ENCODE assay signal across 9 cellular contexts in genomic region chr3:171457263-171458055, GRCh38. TPM values are rescaled to one million over a fixed set of nuclear protein-coding genes. Genes with fewer than 3 reads are reported as not detected.
A peak's percentile ranks its signal among the peaks of the same experiment; 100 is the strongest.
DNase-seq lines count a peak whose midpoint lies in the region; ATAC-seq and TF ChIP-seq lines count a peak whose summit lies in the region.
"Had no signal": no experiment of that assay in that cellular context is flagged by ENCODE, and none has a peak within 500 bp of the region (broad histone marks: within the 10 kb centered on the region; RNA-seq: fewer than 3 reads in every experiment).

No MANE protein-coding gene starts in this region.

- H3K4me3 ChIP-seq in brain microvascular endothelial cell (ENCODE audit: low read depth, low read length) (peak overlapping the region; percentile 79), lower lobe of right lung (peak overlapping the region; percentile 84), thoracic aorta (peak overlapping the region; percentile 88), Caco-2 (ENCODE audit: low read depth, low read length) (no peak overlapping the region)
- H3K4me3 ChIP-seq: SJSA1 had no signal

- H3K36me3 Mint-ChIP-seq in Caco-2 (ENCODE audit: insufficient read depth, unreplicated experiment): no peaks in the 10 kb centered on the region
- no peaks in the 10 kb centered on the region for H3K36me3 Mint-ChIP-seq in stimulated activated memory B cell treated with anti-CD40 and anti-IgM and Interleukin-4, amounts not matched to agents 10 μg/mL and 1 μg/mL and 100 μg/mL, for 72 hours

- CTCF ChIA-PET in Caco-2 (lab: Charles Lee): interaction anchor here (0.9 kb wide), 1 partner anchor 10 kb away, joined by 3 read pairs; no protein-coding TSS in a partner anchor

- no peaks in the 10 kb centered on the region for H3K27me3 Mint-ChIP-seq in Caco-2 (ENCODE audit: insufficient read depth, unreplicated experiment)
- H3K27me3 Mint-ChIP-seq in stimulated activated memory B cell treated with anti-CD40 and anti-IgM and Interleukin-4, amounts not matched to agents 10 μg/mL and 1 μg/mL and 100 μg/mL, for 72 hours: peaks cover 42% of the 10 kb centered on the region

- BruUV-seq in Caco-2 (replicated peaks; lab: Mats Ljungman, UMichigan): no TSS peak

- no peaks in the 10 kb centered on the region for H3K9me3 Mint-ChIP-seq in Caco-2 (ENCODE audit: unreplicated experiment)
- no peaks in the 10 kb centered on the region for H3K9me3 Mint-ChIP-seq in stimulated activated memory B cell treated with anti-CD40 and anti-IgM and Interleukin-4, amounts not matched to agents 10 μg/mL and 1 μg/mL and 100 μg/mL, for 72 hours

- peaks cover 14% of the 10 kb centered on the region for H3K4me1 Mint-ChIP-seq in Caco-2 (ENCODE audit: low read depth, unreplicated experiment)
- H3K4me1 Mint-ChIP-seq in stimulated activated memory B cell treated with anti-CD40 and anti-IgM and Interleukin-4, amounts not matched to agents 10 μg/mL and 1 μg/mL and 100 μg/mL, for 72 hours: peaks cover 36% of the 10 kb centered on the region

- no peak overlapping the region for H3K27ac Mint-ChIP-seq in Caco-2 (ENCODE audit: unreplicated experiment)
- no peak overlapping the region for H3K27ac Mint-ChIP-seq in stimulated activated memory B cell treated with anti-CD40 and anti-IgM and Interleukin-4, amounts not matched to agents 10 μg/mL and 1 μg/mL and 100 μg/mL, for 72 hours

- intact Hi-C loops in lower lobe of right lung (cut with DNase I): no loop called here
- intact Hi-C loops in Caco-2 (cut with micrococcal nuclease; ENCODE audit: unreplicated experiment): no loop called here

- H3K36me3 ChIP-seq in brain microvascular endothelial cell (replicated peaks): no peaks in the 10 kb centered on the region
- H3K36me3 ChIP-seq in lower lobe of right lung: no peaks in the 10 kb centered on the region
- no peaks in the 10 kb centered on the region for H3K36me3 ChIP-seq in thoracic aorta
- H3K36me3 ChIP-seq in Caco-2 (ENCODE audit: control insufficient read depth, insufficient read depth, low read length): no peaks in the 10 kb centered on the region
- H3K36me3 ChIP-seq: SJSA1 had no signal

- no peak for TF ChIP-seq CTCF in brain microvascular endothelial cell (IDR thresholded peaks at IDR 0.05; ENCODE audit: low read depth, low read length, missing control alignments)
- TF ChIP-seq CTCF in lower lobe of right lung (IDR thresholded peaks at IDR 0.05): no peak
- no peak for TF ChIP-seq CTCF in thoracic aorta (IDR thresholded peaks at IDR 0.05)
- TF ChIP-seq CTCF in Caco-2 (IDR thresholded peaks at IDR 0.05; ENCODE audit: insufficient read depth in 1 of 2, low read depth in 1 of 2, low read length in 1 of 2, severe bottlenecking in 1 of 2, unreplicated experiment in 1 of 2): no peak

- no peak overlapping the region for H3K4me3 Mint-ChIP-seq in Caco-2 (ENCODE audit: unreplicated experiment)
- no peak overlapping the region for H3K4me3 Mint-ChIP-seq in stimulated activated memory B cell treated with anti-CD40 and anti-IgM and Interleukin-4, amounts not matched to agents 10 μg/mL and 1 μg/mL and 100 μg/mL, for 72 hours

- POLR2A ChIA-PET in Caco-2 (lab: Charles Lee): no interaction called here

- H3K27me3 ChIP-seq in brain microvascular endothelial cell (replicated peaks) (no peaks in the 10 kb centered on the region), lower lobe of right lung (ENCODE audit: low read depth) (peaks cover 6% of the 10 kb centered on the region), thoracic aorta (replicated peaks; ENCODE audit: insufficient read depth) (no peaks in the 10 kb centered on the region), Caco-2 (replicated peaks; ENCODE audit: control insufficient read depth, insufficient read depth, low read length) (no peaks in the 10 kb centered on the region)

- H3K27ac ChIP-seq in brain microvascular endothelial cell: no peak overlapping the region
- H3K27ac ChIP-seq in lower lobe of right lung: no peak overlapping the region
- no peak overlapping the region for H3K27ac ChIP-seq in thoracic aorta
- H3K27ac ChIP-seq: SJSA1 had no signal

- H3K9me3 ChIP-seq in lower lobe of right lung: no peaks in the 10 kb centered on the region
- no peaks in the 10 kb centered on the region for H3K9me3 ChIP-seq in thoracic aorta
- H3K9me3 ChIP-seq in Caco-2: no peaks in the 10 kb centered on the region
- H3K9me3 ChIP-seq: SJSA1 had no signal

- peak; percentile 7 for DNase-seq in activated naive CD4-positive, alpha-beta T cell treated with Interleukin-2 at 50 U/mL for 16 hours
- DNase-seq in activated naive CD4-positive, alpha-beta T cell treated with anti-CD3 and anti-CD28 coated beads, Interleukin-2, amount 50 U/mL, for 16 hours: no peak
- DNase-seq in brain microvascular endothelial cell: no peak
- no peak for DNase-seq in lower lobe of right lung
- DNase-seq in thoracic aorta (ENCODE audit: low spot score): no peak
- no peak for DNase-seq in Caco-2
- no peak for DNase-seq in NCI-H345 (lab: John Stamatoyannopoulos, UW)

- H3K4me1 ChIP-seq in lower lobe of right lung (peaks cover 24% of the 10 kb centered on the region), thoracic aorta (ENCODE audit: control insufficient read depth in 1 of 2, low read depth in 2 of 2) (peaks cover 0 to 41% of the 10 kb centered on the region in 2 donors), Caco-2 (peaks cover 22% of the 10 kb centered on the region)

- ATAC-seq in lower lobe of right lung (no peak), thoracic aorta (ENCODE audit: insufficient number of reproducible peaks, low FRiP score, low read depth) (no peak)
- ATAC-seq in stimulated activated memory B cell treated with anti-CD40 and anti-IgM and Interleukin-4, amounts not matched to agents 10 μg/mL and 1 μg/mL and 100 μg/mL, for 72 hours: no peak

- in situ Hi-C loops in brain microvascular endothelial cell (cut with HindIII; ENCODE audit: low pct_ligation_motif_present, low sequenced_read_pairs): no loop called here

RNA-seq across cellular contexts. Expression of gene TNIK, which starts 2.7 kb away (rescaled TPM):
- 29.3 TPM for total RNA-seq in lower lobe of right lung
- 10 to 100 TPM; 18.3 to 21.7 TPM for total RNA-seq in thoracic aorta
- total RNA-seq in Caco-2 (2022): 21.4 and 22.4 TPM in 2 replicates
